ENCODE assay signal across 9 cellular contexts in the genomic region with DNA sequence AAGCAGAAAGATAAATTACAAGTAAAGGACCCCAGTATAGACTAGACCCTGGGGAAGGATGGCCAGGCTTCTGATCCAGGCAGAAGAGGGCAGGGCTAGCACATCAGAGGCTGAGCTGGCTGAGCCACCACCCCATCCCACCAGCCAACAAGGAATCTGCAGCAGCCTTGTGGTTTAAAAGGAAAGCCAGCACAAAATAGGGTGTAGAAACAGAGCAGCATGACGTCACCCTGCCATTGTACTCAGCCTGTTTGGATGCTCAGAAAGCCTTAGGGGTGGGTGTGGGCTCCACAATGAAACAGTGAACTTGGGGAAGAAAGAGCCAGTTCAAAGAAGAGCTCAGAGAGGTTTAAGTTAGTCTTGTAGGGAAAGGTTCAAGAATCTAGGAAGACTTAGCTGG. TPM values are rescaled to one million over a fixed set of nuclear protein-coding genes. Genes with fewer than 3 reads are reported as not detected.
DNase-seq lines count a peak whose midpoint lies in the region; ATAC-seq, FAIRE-seq and TF ChIP-seq lines count a peak whose summit lies in the region.
"Had no signal": no experiment of that assay in that cellular context is flagged by ENCODE, and none has a peak within 500 bp of the region (broad histone marks: within the 10 kb centered on the region; RNA-seq: fewer than 3 reads in every experiment).

No MANE protein-coding gene starts in this region.

- no peaks in the 10 kb centered on the region for H3K36me3 Mint-ChIP-seq in astrocyte (ENCODE audit: low read depth, unreplicated experiment)

- peak; percentile 52 for DNase-seq in left cardiac atrium
- no peak for DNase-seq in Right ventricle myocardium superior
- peak; percentile 91 for DNase-seq in astrocyte (ENCODE audit: low read depth)
- DNase-seq in hepatic stellate cell (ENCODE audit: low spot score), result peak; percentile 47
- peak in 1 of 2 donors; percentile 27 for DNase-seq in tibial nerve (ENCODE audit: low spot score in 2 of 2)
- DNase-seq in activated CD4-positive, CD25-positive, alpha-beta regulatory T cell treated with anti-CD3 and anti-CD28 coated beads, Interleukin-2, amount 50 U/mL, for 72 hours, result no peak
- DNase-seq in ascending aorta (ENCODE audit: low spot score in 2 of 2), result no peak
- DNase-seq: effector memory CD4-positive, alpha-beta T cell had no signal

- ATAC-seq in left cardiac atrium, result peak in 1 of 2 donors; percentile 21
- ATAC-seq in Right ventricle myocardium superior (ENCODE audit: poor library complexity), result no peak
- ATAC-seq in HG03565 (IDR thresholded peaks at IDR 0.05; ENCODE audit: unreplicated experiment), result no peak

- WGBS in tibial nerve, 2 donors, result 36 to 40% methylated on average over 1 of the region's 1 CpG

- no peak overlapping the region for H2AFZ ChIP-seq in astrocyte (ENCODE audit: low read depth, low read length)

- H3K4me3 ChIP-seq in astrocyte (ENCODE audit: insufficient read depth, low read depth, low read length) (no peak overlapping the region), tibial nerve (no peak overlapping the region), ascending aorta (no peak overlapping the region)

- H3K9me3 ChIP-seq in astrocyte (ENCODE audit: insufficient read depth, low read depth, low read length) (no peaks in the 10 kb centered on the region), tibial nerve (no peaks in the 10 kb centered on the region), ascending aorta (no peaks in the 10 kb centered on the region)

- H3K36me3 ChIP-seq in astrocyte (ENCODE audit: insufficient read depth, low read length), result no peaks in the 10 kb centered on the region
- H3K36me3 ChIP-seq in tibial nerve, result no peaks in the 10 kb centered on the region
- no peaks in the 10 kb centered on the region for H3K36me3 ChIP-seq in ascending aorta

- peak in 1 of 2 donors; percentile 74 for TF ChIP-seq EP300 in tibial nerve (IDR thresholded peaks at IDR 0.05)

- peak; percentile 93 for FAIRE-seq in astrocyte (lab: Jason Lieb, UNC)

- H3K27ac ChIP-seq in astrocyte (ENCODE audit: low read depth, low read length) (peak overlapping the region; percentile 40), tibial nerve (peak overlapping the region; percentile 51 to 87 (median 72)), ascending aorta (no peak overlapping the region)

- H3K27ac Mint-ChIP-seq in astrocyte (ENCODE audit: unreplicated experiment), result peak overlapping the region; percentile 83

- H3K4me1 Mint-ChIP-seq in astrocyte (ENCODE audit: low read depth, unreplicated experiment), result peaks cover 22% of the 10 kb centered on the region

- H3K79me2 ChIP-seq in astrocyte (ENCODE audit: insufficient read depth, low read length), result no peaks in the 10 kb centered on the region

- H3K4me1 ChIP-seq in astrocyte (ENCODE audit: insufficient read depth, low read length) (peaks cover 23% of the 10 kb centered on the region), tibial nerve (peaks cover 0 to 36% (median 10%) of the 10 kb centered on the region in 4 donors), ascending aorta (peaks cover 0 to 5% of the 10 kb centered on the region in 2 donors)

- intact Hi-C loops in left cardiac atrium (cut with DNase I), result no loop called here
- intact Hi-C loops in Right ventricle myocardium superior (cut with DNase I), result no loop called here
- intact Hi-C loops in ascending aorta (cut with DNase I), result no loop called here

- H3K27me3 ChIP-seq in astrocyte (ENCODE audit: insufficient read depth, low read length) (no peaks in the 10 kb centered on the region), tibial nerve (no peaks in the 10 kb centered on the region), ascending aorta (no peaks in the 10 kb centered on the region)

- H4K20me1 ChIP-seq in astrocyte (ENCODE audit: insufficient read depth, low read length), result no peaks in the 10 kb centered on the region

- peaks cover 6% of the 10 kb centered on the region for H3K27me3 Mint-ChIP-seq in astrocyte (ENCODE audit: low read depth, unreplicated experiment)

- peak overlapping the region; percentile 48 for H3K4me2 ChIP-seq in astrocyte (ENCODE audit: low read length)

- TF ChIP-seq CTCF in astrocyte (IDR thresholded peaks at IDR 0.05; ENCODE audit: insufficient read depth, low read depth, low read length), result no peak
- peak in 1 of 5 experiments; percentile 14 for TF ChIP-seq CTCF in tibial nerve (IDR thresholded peaks at IDR 0.05)
- TF ChIP-seq CTCF in ascending aorta (IDR thresholded peaks at IDR 0.05), result no peak

- no peak for TF ChIP-seq POLR2A in tibial nerve (IDR thresholded peaks at IDR 0.05)

- no peak overlapping the region for H3K4me3 Mint-ChIP-seq in astrocyte (ENCODE audit: unreplicated experiment)

- no peak overlapping the region for H3K9ac ChIP-seq in astrocyte (ENCODE audit: low read length)

- H3K9me3 Mint-ChIP-seq in astrocyte (ENCODE audit: unreplicated experiment), result no peaks in the 10 kb centered on the region

RNA-seq across cellular contexts. Expression of gene DUOX1, which starts 28.2 kb away (rescaled TPM):
- total RNA-seq in left cardiac atrium, result 1 to 10 TPM; 1.9 to 2.6 TPM
- 1.2 TPM for total RNA-seq in Right ventricle myocardium superior
- total RNA-seq in astrocyte, result 0.07 and 0.26 TPM in 2 replicates
- 1 to 10 TPM; 1.5 to 4.2 (median 3.9) TPM for total RNA-seq in tibial nerve
- total RNA-seq in ascending aorta, result 2.7 TPM

RNA-seq across cellular contexts. Expression of gene DUOXA1, which starts 28.3 kb away (rescaled TPM):
- total RNA-seq in left cardiac atrium, result 1 to 10 TPM; 1.1 to 2.1 TPM
- total RNA-seq in Right ventricle myocardium superior, result 0.56 TPM
- 0.36 and 0.66 TPM in 2 replicates for total RNA-seq in astrocyte
- 1 to 10 TPM; 1.1 to 7.5 (median 1.9) TPM for total RNA-seq in tibial nerve
- total RNA-seq in ascending aorta, result 4.2 TPM

RNA-seq across cellular contexts. Expression of gene SHF, which starts 29.8 kb away (rescaled TPM):
- total RNA-seq in left cardiac atrium (1 to 10 TPM; 6.9 to 8.6 TPM), Right ventricle myocardium superior (3.3 TPM), astrocyte (4.3 and 4.6 TPM in 2 replicates), tibial nerve (10 to 100 TPM; 18.8 to 36.6 (median 25.5) TPM), ascending aorta (75.0 TPM)

RNA-seq across cellular contexts. Expression of gene DUOXA2, which starts 43.8 kb away (rescaled TPM):
- total RNA-seq in left cardiac atrium (not detected), Right ventricle myocardium superior (not detected), astrocyte (not detected in 2 replicates), tibial nerve (not detected), ascending aorta (0.32 TPM)

RNA-seq across cellular contexts. Expression of gene DUOX2, which starts 44.0 kb away (rescaled TPM):
- under 1 TPM; 0.12 to 0.39 TPM for total RNA-seq in left cardiac atrium
- total RNA-seq in Right ventricle myocardium superior, result 0.08 TPM
- total RNA-seq in astrocyte, result 0.14 and 0.70 TPM in 2 replicates
- total RNA-seq in tibial nerve, result 1 to 10 TPM in 1 of 4 donors, under 1 TPM in 3; 0.22 to 1.9 (median 0.84) TPM
- total RNA-seq in ascending aorta, result 2.3 TPM

Comparison
In these comparisons a context has a peak if more than half of its experiments do, and no peak if none do; other contexts are left out.
1. DNase-seq: peak in left cardiac atrium (single experiment), astrocyte (single experiment) and hepatic stellate cell (single experiment); none in Right ventricle myocardium superior (single experiment), activated CD4-positive, CD25-positive, alpha-beta regulatory T cell treated with anti-CD3 and anti-CD28 coated beads, Interleukin-2, amount 50 U/mL, for 72 hours (single experiment) and ascending aorta (0 of 2).
2. H3K27ac ChIP-seq: peak in astrocyte (single experiment) and tibial nerve (4 of 4); none in ascending aorta (0 of 2).